ENCODE assay signal across 7 cellular contexts in genomic region chr7:101817930-101818698, GRCh38. TPM values are rescaled to one million over a fixed set of nuclear protein-coding genes. Genes with fewer than 3 reads are reported as not detected.
A peak's percentile ranks its signal among the peaks of the same experiment; 100 is the strongest.
DNase-seq lines count a peak whose midpoint lies in the region; ATAC-seq and TF ChIP-seq lines count a peak whose summit lies in the region.

No MANE protein-coding gene starts in this region.

- POLR2A ChIA-PET in HCT116 (lab: Charles Lee): interaction anchor here (1.4 kb wide), 1 partner anchor 75 kb away, joined by 3 read pairs; no protein-coding TSS in a partner anchor
- POLR2A ChIA-PET in activated CD4-positive, alpha-beta memory T cell treated with anti-CD3 and anti-CD28 coated beads for 36 hours (lab: Charles Lee): interaction anchor here (1.8 kb wide), 1 partner anchor 39 kb away, joined by 7 read pairs; no protein-coding TSS in a partner anchor

- no peak for ATAC-seq in HCT116
- ATAC-seq in stimulated activated memory B cell treated with anti-CD40 and anti-IgM and Interleukin-4, amounts not matched to agents 10 μg/mL and 1 μg/mL and 100 μg/mL, for 72 hours: no peak
- no peak for ATAC-seq in GM21825 (IDR thresholded peaks at IDR 0.05; ENCODE audit: unreplicated experiment)

- H3K27me3 Mint-ChIP-seq in activated CD4-positive, alpha-beta memory T cell treated with anti-CD3 and anti-CD28 coated beads for 36 hours: no peaks in the 10 kb centered on the region
- H3K27me3 Mint-ChIP-seq in stimulated activated memory B cell treated with anti-CD40 and anti-IgM and Interleukin-4, amounts not matched to agents 10 μg/mL and 1 μg/mL and 100 μg/mL, for 72 hours: no peaks in the 10 kb centered on the region

- DNase-seq in HCT116 (ENCODE audit: low read depth, low spot score): no peak
- no peak for DNase-seq in activated CD4-positive, alpha-beta memory T cell treated with anti-CD3 and anti-CD28 coated beads for 36 hours
- no peak for DNase-seq in iPS DF 6.9 (ENCODE audit: low read depth, low spot score)
- no peak for DNase-seq in NCI-H187 (lab: John Stamatoyannopoulos, UW)
- no peak for DNase-seq in retina

- intact Hi-C loops in HCT116 (cut with micrococcal nuclease): loop anchor here (10.0 kb wide), 1 partner anchor 317 kb away; no protein-coding TSS in a partner anchor
- intact Hi-C loops in activated CD4-positive, alpha-beta memory T cell treated with anti-CD3 and anti-CD28 coated beads for 36 hours (cut with micrococcal nuclease): no loop called here

- no peak overlapping the region for H2AFZ ChIP-seq in HCT116 (ENCODE audit: low read depth, low read length, poor library complexity, severe bottlenecking)

- no peaks in the 10 kb centered on the region for H3K36me3 Mint-ChIP-seq in activated CD4-positive, alpha-beta memory T cell treated with anti-CD3 and anti-CD28 coated beads for 36 hours
- no peaks in the 10 kb centered on the region for H3K36me3 Mint-ChIP-seq in stimulated activated memory B cell treated with anti-CD40 and anti-IgM and Interleukin-4, amounts not matched to agents 10 μg/mL and 1 μg/mL and 100 μg/mL, for 72 hours

- TF ChIP-seq CTCF in HCT116 (IDR thresholded peaks at IDR 0.05 in 2 of 3, conservative IDR thresholded peaks at IDR 0.05 in 1 of 3; ENCODE audit: borderline replicate concordance in 1 of 3, insufficient read depth in 1 of 3, low read depth in 2 of 3, low read length in 2 of 3): no peak

- no peak for TF ChIP-seq POLR2A in HCT116 (IDR thresholded peaks at IDR 0.05; ENCODE audit: borderline replicate concordance, extremely low read depth, insufficient read depth, insufficient read length)

- H3K4me1 ChIP-seq in HCT116 (ENCODE audit: control insufficient read depth in 1 of 2, insufficient read depth in 2 of 2, low read length in 2 of 2) (peaks cover 21 to 45% of the 10 kb centered on the region in 2 experiments), iPS DF 6.9 (ENCODE audit: control insufficient read depth, insufficient read depth, low read length) (peaks cover 9% of the 10 kb centered on the region)

- H3K27me3 ChIP-seq in HCT116 (ENCODE audit: insufficient read depth, low read length): no peaks in the 10 kb centered on the region
- H3K27me3 ChIP-seq in iPS DF 6.9 (ENCODE audit: control insufficient read depth, insufficient read depth, low read length): no peaks in the 10 kb centered on the region

- H3K36me3 ChIP-seq in HCT116 (ENCODE audit: control insufficient read depth in 1 of 2, insufficient read depth in 2 of 2, low read length in 2 of 2) (no peaks in the 10 kb centered on the region; a peak in 1 of 4 replicates), iPS DF 6.9 (ENCODE audit: control insufficient read depth, insufficient read depth, low read length) (no peaks in the 10 kb centered on the region)

- peaks cover 4% of the 10 kb centered on the region; the same call in 1 of the 2 replicates for H4K20me1 ChIP-seq in HCT116 (ENCODE audit: insufficient read depth)

- H3K79me2 ChIP-seq in HCT116 (ENCODE audit: insufficient read depth, low read length): peaks cover 62% of the 10 kb centered on the region

- no peaks in the 10 kb centered on the region for H3K9me3 Mint-ChIP-seq in activated CD4-positive, alpha-beta memory T cell treated with anti-CD3 and anti-CD28 coated beads for 36 hours
- no peaks in the 10 kb centered on the region for H3K9me3 Mint-ChIP-seq in stimulated activated memory B cell treated with anti-CD40 and anti-IgM and Interleukin-4, amounts not matched to agents 10 μg/mL and 1 μg/mL and 100 μg/mL, for 72 hours

- no peak for TF ChIP-seq RAD21 in HCT116 (IDR thresholded peaks at IDR 0.05; ENCODE audit: low read depth)

- no peaks in the 10 kb centered on the region for H3K9me2 ChIP-seq in HCT116 (ENCODE audit: insufficient read depth)

- H3K4me1 Mint-ChIP-seq in activated CD4-positive, alpha-beta memory T cell treated with anti-CD3 and anti-CD28 coated beads for 36 hours (ENCODE audit: low read depth): peaks cover 21% of the 10 kb centered on the region
- H3K4me1 Mint-ChIP-seq in stimulated activated memory B cell treated with anti-CD40 and anti-IgM and Interleukin-4, amounts not matched to agents 10 μg/mL and 1 μg/mL and 100 μg/mL, for 72 hours: peaks cover 33% of the 10 kb centered on the region

- BruUV-seq in HCT116 (replicated peaks; lab: Mats Ljungman, UMichigan): TSS peak; percentile 42

- RAD21 ChIA-PET in HCT116 (lab: Charles Lee; ENCODE audit: low non-redundant PET in 1 of 2, low total read pairs in 2 of 2, uncharacterized antibody in 2 of 2, unreplicated experiment in 2 of 2): interaction anchor here in 1 of 2 experiments (0.6 kb wide), 1 partner anchor 242 kb away, joined by 3 read pairs; no protein-coding TSS in a partner anchor

- H3K27ac Mint-ChIP-seq in activated CD4-positive, alpha-beta memory T cell treated with anti-CD3 and anti-CD28 coated beads for 36 hours: no peak overlapping the region
- no peak overlapping the region for H3K27ac Mint-ChIP-seq in stimulated activated memory B cell treated with anti-CD40 and anti-IgM and Interleukin-4, amounts not matched to agents 10 μg/mL and 1 μg/mL and 100 μg/mL, for 72 hours

- H3K9me3 ChIP-seq in HCT116 (ENCODE audit: control insufficient read depth in 1 of 2, insufficient read depth in 1 of 2, low read depth in 1 of 2, low read length in 2 of 2) (no peaks in the 10 kb centered on the region), iPS DF 6.9 (ENCODE audit: control insufficient read depth, insufficient read depth, low read length) (no peaks in the 10 kb centered on the region)

- no CpG with 5 or more reads among the region's 13 CpGs for WGBS in iPS DF 6.9 (ENCODE audit: insufficient coverage, insufficient read length)

- H3K4me3 Mint-ChIP-seq in activated CD4-positive, alpha-beta memory T cell treated with anti-CD3 and anti-CD28 coated beads for 36 hours: peak overlapping the region; percentile 72
- peak overlapping the region; percentile 79 for H3K4me3 Mint-ChIP-seq in stimulated activated memory B cell treated with anti-CD40 and anti-IgM and Interleukin-4, amounts not matched to agents 10 μg/mL and 1 μg/mL and 100 μg/mL, for 72 hours

- H3K4me3 ChIP-seq in HCT116 (replicated peaks in 1 of 2; ENCODE audit: low read depth in 1 of 2, low read length in 2 of 2) (peak overlapping the region; percentile 57 to 66), iPS DF 6.9 (ENCODE audit: low read length) (peak overlapping the region; percentile 73; the same call in 1 of the 2 replicates)

- H3K27ac ChIP-seq in HCT116 (ENCODE audit: low read depth, low read length): peak overlapping the region; percentile 75; the same call in 1 of the 2 replicates
- no peak overlapping the region for H3K27ac ChIP-seq in iPS DF 6.9 (ENCODE audit: low read length)

- H3K9ac ChIP-seq in HCT116 (ENCODE audit: low read length): peak overlapping the region; percentile 81

- peak overlapping the region; percentile 85 for H3K4me2 ChIP-seq in HCT116 (ENCODE audit: low read length)

- CTCF ChIA-PET in HCT116 (lab: Charles Lee): interaction anchor here (1.1 to 1.2 kb wide), 3 partner anchors 74 to 418 kb away, joined by 3 to 4 read pairs (median 3); no protein-coding TSS in a partner anchor
- CTCF ChIA-PET in activated CD4-positive, alpha-beta memory T cell treated with anti-CD3 and anti-CD28 coated beads for 36 hours (lab: Charles Lee): interaction anchor here (0.6 to 1.1 kb wide), 4 partner anchors 17 to 465 kb away, joined by 3 to 5 read pairs (median 4); no protein-coding TSS in a partner anchor

TF ChIP-seq in HCT116, 20 proteins besides CTCF, POLR2A, EP300 and RAD21:
- TF ChIP-seq ZBTB33 (IDR thresholded peaks at IDR 0.05; ENCODE audit: extremely low read depth, insufficient replicate concordance, low read length) (no peak), ATF3 (IDR thresholded peaks at IDR 0.05) (no peak), CEBPB (IDR thresholded peaks at IDR 0.05; ENCODE audit: low read depth) (no peak), JUND (IDR thresholded peaks at IDR 0.05) (no peak)

RNA-seq across cellular contexts. Expression of gene CUX1, which starts 0.7 kb away (rescaled TPM):
- total RNA-seq in HCT116 (2021; ENCODE audit: unreplicated experiment): 68.9 TPM
- polyA plus RNA-seq in HCT116 (2012): 74.9 and 75.9 TPM in 2 replicates
- total RNA-seq in activated CD4-positive, alpha-beta memory T cell treated with anti-CD3 and anti-CD28 coated beads for 36 hours: 10 to 100 TPM; 25.1 TPM
